Comparison of ENCODE assay signal across 8 cellular contexts in the genomic region with DNA sequence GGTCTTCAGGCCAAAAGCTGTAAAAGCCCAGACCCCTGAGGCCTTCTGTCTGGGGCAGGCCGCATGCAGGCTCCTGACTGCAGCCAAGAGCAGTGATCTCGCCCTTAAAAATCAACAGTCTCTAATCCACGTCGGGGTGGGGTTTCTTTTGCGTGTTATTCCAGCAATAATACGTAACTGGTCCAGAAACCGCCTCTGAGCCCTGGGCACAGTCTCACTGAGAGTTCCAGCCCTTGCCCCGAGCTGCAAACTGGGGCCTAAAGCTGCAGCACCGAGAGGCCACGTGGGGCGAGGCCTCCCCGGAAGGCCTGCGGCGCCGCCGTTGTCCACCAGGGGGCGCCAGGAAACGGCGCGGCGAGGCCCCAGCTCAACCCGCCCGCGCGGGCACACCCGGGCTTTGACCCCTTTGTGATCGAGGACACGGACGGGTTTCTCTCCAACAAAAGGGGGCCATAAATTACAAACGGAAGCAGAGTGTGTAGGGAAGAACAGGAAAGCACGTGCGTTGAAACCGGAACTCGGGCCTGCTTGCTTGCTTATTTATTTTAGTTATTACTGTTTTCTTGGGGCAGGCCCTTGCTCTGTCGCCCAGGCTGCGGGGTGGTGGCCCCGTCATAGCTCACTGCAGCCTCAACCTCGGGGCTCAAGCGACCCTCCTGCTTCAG.
A peak's percentile ranks its signal among the peaks of the same experiment; 100 is the strongest.
DNase-seq lines count a peak whose midpoint lies in the region; TF ChIP-seq lines count a peak whose summit lies in the region.

No MANE protein-coding gene starts in this region.

- TF ChIP-seq POLR2A in testis (IDR thresholded peaks at IDR 0.05), result no peak

- DNase-seq in AG09319 (ENCODE audit: extremely low read depth, low read depth), result no peak
- DNase-seq in GM19240 (ENCODE audit: insufficient read length, low spot score), result peak; percentile 89
- peak; percentile 47 to 60 for DNase-seq in Kasumi-1 (lab: John Stamatoyannopoulos, UW)
- peak; percentile 84 to 90 for DNase-seq in SJCRH30
- DNase-seq in activated naive CD4-positive, alpha-beta T cell (lab: John Stamatoyannopoulos, UW), result peak; percentile 63 to 85 (median 80)
- DNase-seq in germinal center (ENCODE audit: low spot score), result peak; percentile 93
- peak; percentile 98 for DNase-seq in osteoblast (ENCODE audit: insufficient read length, low spot score, missing footprints)
- DNase-seq in testis, result peak; percentile 83

- H2AFZ ChIP-seq in osteoblast (ENCODE audit: low read length), result peak overlapping the region; percentile 87

- H3K36me3 ChIP-seq in SJCRH30, result no peaks in the 10 kb centered on the region
- H3K36me3 ChIP-seq in osteoblast (ENCODE audit: insufficient read depth, low read length), result no peaks in the 10 kb centered on the region
- H3K36me3 ChIP-seq in testis (ENCODE audit: low read depth, missing control alignments), result no peaks in the 10 kb centered on the region

- H3K9me3 ChIP-seq in SJCRH30 (replicated peaks) (no peaks in the 10 kb centered on the region), osteoblast (ENCODE audit: low read depth, low read length) (no peaks in the 10 kb centered on the region), testis (no peaks in the 10 kb centered on the region)

- peaks cover 27% of the 10 kb centered on the region for H3K4me1 ChIP-seq in SJCRH30
- peaks cover 33% of the 10 kb centered on the region for H3K4me1 ChIP-seq in osteoblast (ENCODE audit: insufficient read depth, low read length)
- H3K4me1 ChIP-seq in testis, result peaks cover 31% of the 10 kb centered on the region

- WGBS in testis, 2 donors, result 6 to 7% methylated on average over 22 to 39 of the region's 39 CpGs

- H3K4me3 ChIP-seq in SJCRH30 (peak overlapping the region; percentile 1; the same call in 1 of the 2 replicates), osteoblast (ENCODE audit: insufficient read depth, low read length) (peak overlapping the region; percentile 3), testis (peak overlapping the region; percentile 18 to 41)

- H3K27me3 ChIP-seq in SJCRH30, result no peaks in the 10 kb centered on the region
- H3K27me3 ChIP-seq in osteoblast (ENCODE audit: insufficient read depth, low read length), result no peaks in the 10 kb centered on the region
- H3K27me3 ChIP-seq in testis, result no peaks in the 10 kb centered on the region

- no peaks in the 10 kb centered on the region for H3K79me2 ChIP-seq in osteoblast (ENCODE audit: insufficient read depth, low read length)

- H4K20me1 ChIP-seq in osteoblast (ENCODE audit: insufficient read depth, low read length), result no peaks in the 10 kb centered on the region

- H3K27ac ChIP-seq in SJCRH30, result peak overlapping the region; percentile 39
- H3K27ac ChIP-seq in osteoblast (ENCODE audit: low read depth, low read length), result peak overlapping the region; percentile 74
- H3K27ac ChIP-seq in testis, result peak overlapping the region in 1 of 2 donors; percentile 61

- peak overlapping the region; percentile 45 for H3K4me2 ChIP-seq in osteoblast (ENCODE audit: insufficient read depth, low read length)

- peak; percentile 70 for TF ChIP-seq CTCF in AG09319 (IDR thresholded peaks at IDR 0.05; ENCODE audit: low read depth, low read length)
- peak; percentile 85 for TF ChIP-seq CTCF in osteoblast (IDR thresholded peaks at IDR 0.05; ENCODE audit: extremely low read depth, low read depth, low read length)
- TF ChIP-seq CTCF in testis (IDR thresholded peaks at IDR 0.05), result peak; percentile 99 to 100 (median 100)

- intact Hi-C loops in testis (cut with DNase I; ENCODE audit: low total_unique reads), result loop anchor here (5.0 to 10.0 kb wide), 2 partner anchors 69 to 176 kb away; partner anchors contain the start of gene WNK1
